Comparison of ENCODE assay signal across 8 cellular contexts in the genomic region with DNA sequence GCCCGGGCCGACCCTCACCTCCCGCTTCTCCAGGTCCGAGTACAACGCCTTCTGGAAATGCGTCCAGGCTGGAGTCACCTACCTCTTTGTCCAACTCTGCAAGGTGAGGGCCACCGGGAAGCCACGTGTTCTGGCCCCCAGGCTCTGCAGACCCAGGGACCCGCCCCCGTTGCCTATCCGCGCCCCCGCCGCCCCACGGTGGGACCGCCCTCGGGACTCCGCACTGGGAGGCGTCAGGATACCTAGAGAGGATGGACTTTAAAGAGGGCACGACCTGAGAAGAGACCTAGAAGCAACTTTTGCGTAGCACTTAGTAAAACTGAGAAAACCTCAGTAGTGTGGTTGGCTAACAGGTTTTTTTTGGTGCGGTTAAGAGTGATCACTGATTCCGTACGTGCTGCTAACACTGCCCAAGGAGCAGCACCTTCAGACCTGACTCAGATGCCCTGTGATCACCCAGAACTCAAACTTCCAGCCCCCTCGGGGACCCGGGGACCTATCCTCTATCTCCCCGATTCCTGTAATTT. TPM values are rescaled to one million over a fixed set of nuclear protein-coding genes. Genes with fewer than 3 reads are reported as not detected.
DNase-seq lines count a peak whose midpoint lies in the region; ATAC-seq and TF ChIP-seq lines count a peak whose summit lies in the region.

No MANE protein-coding gene starts in this region.

- peak; percentile 44 for DNase-seq in BE2C
- DNase-seq in WERI-Rb-1, result peak; percentile 60
- peak; percentile 26 to 31 for DNase-seq in cardiac fibroblast (ENCODE audit: low read depth in 2 of 2)
- DNase-seq in left lung, result no peak
- DNase-seq in stimulated activated CD8-positive, alpha-beta memory T cell treated with anti-CD3 and anti-CD28 coated beads, Interleukin-15, amount 100 ng/mL, for 1 hour (ENCODE audit: low read depth), result peak; percentile 11
- no peak for DNase-seq in mesenteric fat pad (ENCODE audit: low spot score)

- TF ChIP-seq CTCF in BE2C (IDR thresholded peaks at IDR 0.05; ENCODE audit: low read depth, low read length) (no peak), WERI-Rb-1 (IDR thresholded peaks at IDR 0.05; ENCODE audit: low read depth, low read length) (no peak), cardiac fibroblast (IDR thresholded peaks at IDR 0.05; ENCODE audit: low read depth, low read length) (no peak), left lung (IDR thresholded peaks at IDR 0.05) (no peak)

- H3K36me3 ChIP-seq in BE2C (peaks cover 9% of the 10 kb centered on the region), HUES48 (ENCODE audit: control insufficient read depth, insufficient read depth, low read length) (peaks cover 63% of the 10 kb centered on the region), WERI-Rb-1 (peaks cover 6% of the 10 kb centered on the region; the same call in 1 of the 2 replicates), left lung (peaks cover 0 to 10% of the 10 kb centered on the region in 2 donors)

- no peaks in the 10 kb centered on the region for H3K4me1 ChIP-seq in BE2C
- H3K4me1 ChIP-seq in HUES48 (ENCODE audit: control insufficient read depth, insufficient read depth, low read length), result peaks cover 13% of the 10 kb centered on the region; the same call in 1 of the 2 replicates
- H3K4me1 ChIP-seq in left lung, result peaks cover 9 to 23% of the 10 kb centered on the region in 2 donors

- H3K9me3 ChIP-seq in BE2C (no peaks in the 10 kb centered on the region), HUES48 (ENCODE audit: control insufficient read depth, insufficient read depth, low read length) (no peaks in the 10 kb centered on the region), WERI-Rb-1 (ENCODE audit: severe bottlenecking) (no peaks in the 10 kb centered on the region), left lung (no peaks in the 10 kb centered on the region)

- H3K9ac ChIP-seq in HUES48 (ENCODE audit: low read depth, low read length), result peak overlapping the region; percentile 88

- no peaks in the 10 kb centered on the region for H3K27me3 ChIP-seq in BE2C
- no peaks in the 10 kb centered on the region for H3K27me3 ChIP-seq in HUES48 (ENCODE audit: control insufficient read depth, insufficient read depth, low read length)
- no peaks in the 10 kb centered on the region for H3K27me3 ChIP-seq in WERI-Rb-1 (ENCODE audit: insufficient read depth, low read depth, severe bottlenecking)
- H3K27me3 ChIP-seq in left lung, result no peaks in the 10 kb centered on the region

- ATAC-seq in GM19452 (IDR thresholded peaks at IDR 0.05; ENCODE audit: unreplicated experiment), result peak; percentile 42
- peak; percentile 51 for ATAC-seq in left lung

- H3K4me3 ChIP-seq in BE2C (ENCODE audit: low read depth, low read length), result peak overlapping the region; percentile 94
- peak overlapping the region; percentile 78 for H3K4me3 ChIP-seq in HUES48 (ENCODE audit: low read depth, low read length)
- H3K4me3 ChIP-seq in WERI-Rb-1 (ENCODE audit: low read depth, low read length), result peak overlapping the region; percentile 88
- peak overlapping the region; percentile 90 to 94 for H3K4me3 ChIP-seq in cardiac fibroblast (replicated peaks in 1 of 2; ENCODE audit: low read depth in 2 of 2, low read length in 2 of 2)
- peak overlapping the region; percentile 75 to 95 for H3K4me3 ChIP-seq in left lung

- H3K27ac ChIP-seq in HUES48 (ENCODE audit: low read depth, low read length) (peak overlapping the region; percentile 75), WERI-Rb-1 (peak overlapping the region; percentile 74), left lung (peak overlapping the region; percentile 34 to 82)

- intact Hi-C loops in left lung (cut with DNase I), result no loop called here

RNA-seq across cellular contexts. Expression of a gene that starts 0.5 kb away (rescaled TPM):
- 245 TPM for polyA plus RNA-seq in BE2C (2012; ENCODE audit: insufficient read depth, insufficient read length, low read depth)
- 100 to 1,000 TPM in 1 of 2 donors, 10 to 100 TPM in 1; 98.3 to 112 TPM for total RNA-seq in left lung
- total RNA-seq in mesenteric fat pad, result 86.8 TPM

RNA-seq across cellular contexts. Expression of a gene that starts 12.7 kb away (rescaled TPM):
- polyA plus RNA-seq in BE2C (2012; ENCODE audit: insufficient read depth, insufficient read length, low read depth), result not detected
- total RNA-seq in left lung (not detected), mesenteric fat pad (not detected)

RNA-seq across cellular contexts. Expression of a gene that starts 17.5 kb away (rescaled TPM):
- not detected for polyA plus RNA-seq in BE2C (2012; ENCODE audit: insufficient read depth, insufficient read length, low read depth)
- not detected for total RNA-seq in left lung
- total RNA-seq in mesenteric fat pad, result not detected

RNA-seq across cellular contexts. Expression of a gene that starts 17.8 kb away (rescaled TPM):
- polyA plus RNA-seq in BE2C (2012; ENCODE audit: insufficient read depth, insufficient read length, low read depth), result not detected
- total RNA-seq in left lung (under 1 TPM in 1 of 2 donors, not detected in 1; 0.20 TPM), mesenteric fat pad (not detected)

RNA-seq across cellular contexts. Expression of a gene that starts 32.5 kb away (rescaled TPM):
- polyA plus RNA-seq in BE2C (2012; ENCODE audit: insufficient read depth, insufficient read length, low read depth), result not detected
- 100 to 1,000 TPM; 104 to 136 TPM for total RNA-seq in left lung
- 3.1 TPM for total RNA-seq in mesenteric fat pad

Comparison
In these comparisons a context has a peak if more than half of its experiments do, and no peak if none do; other contexts are left out.
1. DNase-seq: peak in BE2C (single experiment), WERI-Rb-1 (single experiment), cardiac fibroblast (2 of 2) and stimulated activated CD8-positive, alpha-beta memory T cell treated with anti-CD3 and anti-CD28 coated beads, Interleukin-15, amount 100 ng/mL, for 1 hour (single experiment); none in left lung (0 of 2) and mesenteric fat pad (single experiment).
2. Peak in every context shown above with its lines, with median percentiles within 50 percentile points of each other: H3K4me3 ChIP-seq and H3K27ac ChIP-seq.